In the genomic region with DNA sequence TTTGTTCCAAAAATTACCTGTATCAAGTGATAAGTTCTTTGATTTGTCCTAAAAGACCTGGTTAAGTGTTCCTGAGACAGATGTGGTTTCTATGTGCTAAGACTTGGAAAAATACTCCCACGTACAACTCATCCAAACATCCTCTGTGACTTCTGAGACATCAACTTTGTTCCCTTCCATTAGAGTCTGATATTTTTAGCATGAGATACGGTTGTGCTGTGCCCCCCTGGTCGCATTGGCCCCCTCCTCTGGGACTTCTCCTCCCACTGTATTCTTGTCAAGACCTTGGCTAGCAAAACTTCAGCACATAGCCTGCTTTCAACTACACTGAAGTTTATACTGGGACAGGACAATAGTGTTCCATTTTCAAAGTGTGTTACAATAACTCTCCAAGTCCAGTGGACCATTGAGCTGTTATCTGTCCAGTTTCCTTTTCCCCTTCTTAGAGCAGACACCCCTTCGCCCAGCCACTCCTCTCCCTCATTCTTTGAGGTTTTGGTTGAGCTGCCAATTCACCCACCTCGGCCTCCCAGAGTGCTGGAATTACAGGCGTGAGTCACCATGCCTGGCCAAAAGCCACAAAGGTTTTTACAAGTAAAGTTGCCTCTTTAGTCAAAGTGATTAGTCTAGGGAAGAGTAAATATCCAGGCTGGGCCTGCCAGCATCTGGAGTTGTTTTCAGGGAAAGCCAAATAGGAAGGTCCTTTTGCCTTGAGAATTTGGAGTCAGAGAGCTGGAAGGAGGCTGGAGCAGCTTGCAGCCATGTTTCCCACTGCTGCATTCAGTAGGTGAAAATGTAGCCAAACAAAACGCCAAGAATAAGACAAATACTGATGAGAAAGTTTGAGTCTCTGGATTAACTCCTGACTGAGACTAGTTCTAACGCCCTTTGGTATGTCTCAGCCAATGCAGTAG, we compare ENCODE assay signal across 9 cellular contexts. TPM values are rescaled to one million over a fixed set of nuclear protein-coding genes. Genes with fewer than 3 reads are reported as not detected.
DNase-seq lines count a peak whose midpoint lies in the region; ATAC-seq lines count a peak whose summit lies in the region.
"Had no signal": no experiment of that assay in that cellular context is flagged by ENCODE, and none has a peak within 500 bp of the region (broad histone marks: within the 10 kb centered on the region; RNA-seq: fewer than 3 reads in every experiment).

No MANE protein-coding gene starts in this region.

- H3K4me3 ChIP-seq in skeletal muscle satellite cell (ENCODE audit: low read length), result peak overlapping the region; percentile 46

- DNase-seq in SKM-1 treated with dmso at 0.1 percent for 144 hours (lab: John Stamatoyannopoulos, UW; ENCODE audit: unreplicated experiment), result peak; percentile 16
- no peak for DNase-seq in SKM-1 (lab: John Stamatoyannopoulos, UW; ENCODE audit: unreplicated experiment)
- DNase-seq in SW480 (ENCODE audit: low spot score), result peak; percentile 84
- peak; percentile 88 for DNase-seq in cardiac septum (ENCODE audit: low spot score)
- DNase-seq in SHP77 (lab: John Stamatoyannopoulos, UW), result no peak
- no peak for DNase-seq in activated naive CD4-positive, alpha-beta T cell treated with anti-CD3 and anti-CD28 coated beads, Interleukin-2, amount 10 ng/mL, durations not matched to agents 7 days and 5 days
- DNase-seq: CD4-positive, CD25-positive, alpha-beta regulatory T cell had no signal

- H3K4me1 ChIP-seq in skeletal muscle satellite cell (ENCODE audit: control insufficient read depth, insufficient read depth, low read length), result peaks cover 21% of the 10 kb centered on the region

- peaks cover 23% of the 10 kb centered on the region for H3K4me1 Mint-ChIP-seq in activated naive CD4-positive, alpha-beta T cell treated with anti-CD3 and anti-CD28 coated beads, Interleukin-2, amount 10 ng/mL, durations not matched to agents 7 days and 5 days

- H3K9ac ChIP-seq in skeletal muscle satellite cell (ENCODE audit: low read depth, low read length), result no peak overlapping the region

- no peak overlapping the region for H3K27ac Mint-ChIP-seq in activated naive CD4-positive, alpha-beta T cell treated with anti-CD3 and anti-CD28 coated beads, Interleukin-2, amount 10 ng/mL, durations not matched to agents 7 days and 5 days
- H3K27ac Mint-ChIP-seq: CD4-positive, CD25-positive, alpha-beta regulatory T cell had no signal

- H3K4me2 ChIP-seq in skeletal muscle satellite cell (ENCODE audit: low read length), result peak overlapping the region; percentile 69

- CTCF ChIA-PET in activated naive CD4-positive, alpha-beta T cell treated with anti-CD3 and anti-CD28 coated beads, Interleukin-2, amount 10 ng/mL, durations not matched to agents 7 days and 5 days (lab: Charles Lee), result interaction anchor here (0.6 to 0.7 kb wide), 2 partner anchors 23 to 65 kb away, joined by 3 read pairs; no protein-coding TSS in a partner anchor

- no peaks in the 10 kb centered on the region for H3K9me3 Mint-ChIP-seq in activated naive CD4-positive, alpha-beta T cell treated with anti-CD3 and anti-CD28 coated beads, Interleukin-2, amount 10 ng/mL, durations not matched to agents 7 days and 5 days

- peaks cover 39% of the 10 kb centered on the region for H3K27me3 Mint-ChIP-seq in activated naive CD4-positive, alpha-beta T cell treated with anti-CD3 and anti-CD28 coated beads, Interleukin-2, amount 10 ng/mL, durations not matched to agents 7 days and 5 days

- intact Hi-C loops in cardiac septum (cut with DNase I), result loop anchor here (1.0 to 2.0 kb wide), 2 partner anchors 18 to 30 kb away; a partner anchor contains a TSS

- no peaks in the 10 kb centered on the region for H3K36me3 ChIP-seq in skeletal muscle satellite cell (ENCODE audit: insufficient read depth, low read length)

- H3K36me3 Mint-ChIP-seq in activated naive CD4-positive, alpha-beta T cell treated with anti-CD3 and anti-CD28 coated beads, Interleukin-2, amount 10 ng/mL, durations not matched to agents 7 days and 5 days, result no peaks in the 10 kb centered on the region
- H3K36me3 Mint-ChIP-seq: CD4-positive, CD25-positive, alpha-beta regulatory T cell had no signal

- no peaks in the 10 kb centered on the region for H3K9me3 ChIP-seq in skeletal muscle satellite cell (replicated peaks; ENCODE audit: low read length)

- H3K4me3 Mint-ChIP-seq in activated naive CD4-positive, alpha-beta T cell treated with anti-CD3 and anti-CD28 coated beads, Interleukin-2, amount 10 ng/mL, durations not matched to agents 7 days and 5 days, result no peak overlapping the region
- H3K4me3 Mint-ChIP-seq: CD4-positive, CD25-positive, alpha-beta regulatory T cell had no signal

- H3K27me3 ChIP-seq in skeletal muscle satellite cell (ENCODE audit: control insufficient read depth, insufficient read depth, low read length), result peaks cover 48% of the 10 kb centered on the region

- no peak for ATAC-seq in HG03469 (IDR thresholded peaks at IDR 0.05; ENCODE audit: unreplicated experiment)

RNA-seq across cellular contexts. Expression of a gene that starts 17.8 kb away (rescaled TPM):
- total RNA-seq in cardiac septum, result 334 TPM
- total RNA-seq in skeletal muscle satellite cell (2012; rRNA removed), result 11.7 and 14.0 TPM in 2 replicates

Comparison
In these comparisons a context has a peak if more than half of its experiments do, and no peak if none do; other contexts are left out.
1. DNase-seq: peak in SKM-1 treated with dmso at 0.1 percent for 144 hours (single experiment), SW480 (single experiment) and cardiac septum (single experiment); none in SKM-1 (single experiment), SHP77 (0 of 2) and activated naive CD4-positive, alpha-beta T cell treated with anti-CD3 and anti-CD28 coated beads, Interleukin-2, amount 10 ng/mL, durations not matched to agents 7 days and 5 days (single experiment).